ENCODE assay signal across 9 cellular contexts in the genomic region with DNA sequence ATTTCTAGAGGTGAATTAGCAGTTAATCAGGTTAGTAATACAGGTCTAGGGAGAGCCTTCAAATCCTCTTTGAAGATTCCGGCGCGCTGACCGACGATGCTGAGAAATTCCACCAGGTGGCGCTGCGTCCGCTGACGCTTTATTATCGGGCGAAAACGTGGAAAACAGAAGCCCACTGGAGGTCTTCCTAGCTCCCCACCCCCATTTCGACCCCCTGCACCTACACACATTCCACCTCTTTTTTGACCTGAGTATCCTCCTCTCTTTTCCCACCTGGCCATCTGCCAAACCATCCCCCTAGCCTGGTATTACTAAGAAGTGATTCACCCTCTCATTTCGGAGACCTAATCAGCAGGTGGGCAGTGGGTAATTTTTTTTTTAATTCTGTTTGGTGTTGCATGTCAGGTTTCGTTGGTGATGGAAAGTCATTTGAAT.
DNase-seq lines count a peak whose midpoint lies in the region; ATAC-seq, FAIRE-seq and TF ChIP-seq lines count a peak whose summit lies in the region.
"Had no signal": no experiment of that assay in that cellular context is flagged by ENCODE, and none has a peak within 500 bp of the region (broad histone marks: within the 10 kb centered on the region; RNA-seq: fewer than 3 reads in every experiment).

No MANE protein-coding gene starts in this region.

- FAIRE-seq in pancreas (lab: Jason Lieb, UNC) (no peak), urothelium cell line (lab: Jason Lieb, UNC) (no peak)

- peaks cover 19% of the 10 kb centered on the region for H3K4me1 Mint-ChIP-seq in glutamatergic neuron (ENCODE audit: low read depth, unreplicated experiment)

- no peaks in the 10 kb centered on the region for H3K36me3 ChIP-seq in GM23248 (ENCODE audit: low read depth)
- H3K36me3 ChIP-seq in PC-3 (ENCODE audit: low read depth, low read length): no peaks in the 10 kb centered on the region
- no peaks in the 10 kb centered on the region for H3K36me3 ChIP-seq in pancreas

- intact Hi-C loops in PC-3 (cut with micrococcal nuclease): loop anchor here (1.0 to 5.0 kb wide), 8 partner anchors 20 to 302 kb away; partner anchors contain the start of gene RIN2
- intact Hi-C loops in pancreas (cut with DNase I): loop anchor here in 2 of 3 donors (10.0 kb wide), 3 partner anchors 52 to 302 kb away; no protein-coding TSS in a partner anchor

- ATAC-seq in PC-3 (peak; percentile 53), pancreas (peak; percentile 56 to 85 (median 80))

- TF ChIP-seq CTCF in AG09319 (IDR thresholded peaks at IDR 0.05; ENCODE audit: low read depth, low read length): peak; percentile 90
- peak; percentile 98 for TF ChIP-seq CTCF in PC-3 (conservative IDR thresholded peaks at IDR 0.05; ENCODE audit: low read depth, low read length)
- peak; percentile 98 for TF ChIP-seq CTCF in glutamatergic neuron (IDR thresholded peaks at IDR 0.05; ENCODE audit: partially characterized antibody, unreplicated experiment)
- TF ChIP-seq CTCF in pancreas (IDR thresholded peaks at IDR 0.05): peak; percentile 84 to 91 (median 86)

- no TSS peak for BruUV-seq in PC-3 (replicated peaks; lab: Mats Ljungman, UMichigan)

- H3K4me1 ChIP-seq in GM23248 (ENCODE audit: insufficient read depth) (peaks cover 21% of the 10 kb centered on the region), PC-3 (ENCODE audit: insufficient read depth, low read length) (peaks cover 46% of the 10 kb centered on the region), pancreas (no peaks in the 10 kb centered on the region)

- 8 to 10% methylated on average over 15 of the region's 15 CpGs for WGBS in GM23248 (ENCODE audit: low coverage in 1 of 2, low lambda C conversion rate in 2 of 2, missing lambda C conversion rate in 2 of 2), 2 experiments
- 3% methylated on average over 15 of the region's 15 CpGs for WGBS in pancreas, 2 donors

- H3K9ac ChIP-seq in GM23248 (no peak overlapping the region), PC-3 (ENCODE audit: low read length) (peak overlapping the region; percentile 55)

- H3K4me2 ChIP-seq in GM23248 (ENCODE audit: unreplicated experiment) (peak overlapping the region; percentile 86), PC-3 (ENCODE audit: low read length) (peak overlapping the region; percentile 72)

- H3K4me3 ChIP-seq in GM23248 (peak overlapping the region; percentile 59), PC-3 (ENCODE audit: low read length) (peak overlapping the region; percentile 37), pancreas (no peak overlapping the region)
- H3K4me3 ChIP-seq: skin epidermis had no signal

- no peaks in the 10 kb centered on the region for H3K79me2 ChIP-seq in GM23248 (ENCODE audit: insufficient read depth)
- H3K79me2 ChIP-seq in PC-3 (ENCODE audit: low read length): no peaks in the 10 kb centered on the region

- H3K9me2 ChIP-seq in GM23248 (ENCODE audit: insufficient read depth) (no peaks in the 10 kb centered on the region), PC-3 (replicated peaks; ENCODE audit: low read length) (no peaks in the 10 kb centered on the region)

- H3K4me3 Mint-ChIP-seq in glutamatergic neuron (ENCODE audit: unreplicated experiment): no peak overlapping the region

- POLR2A ChIA-PET in PC-3 (lab: Charles Lee; ENCODE audit: unreplicated experiment): no interaction called here

- in situ Hi-C loops in GM23248 (cut with MboI): loop anchor here (25.0 kb wide), 1 partner anchor 545 kb away; no protein-coding TSS in a partner anchor

- H4K20me1 ChIP-seq in GM23248 (ENCODE audit: insufficient read depth): no peaks in the 10 kb centered on the region
- no peaks in the 10 kb centered on the region for H4K20me1 ChIP-seq in PC-3 (ENCODE audit: low read length)

- H3K27me3 ChIP-seq in GM23248 (replicated peaks; ENCODE audit: insufficient read depth): no peaks in the 10 kb centered on the region
- H3K27me3 ChIP-seq in PC-3 (ENCODE audit: low read length): no peaks in the 10 kb centered on the region
- H3K27me3 ChIP-seq in pancreas: no peaks in the 10 kb centered on the region

- H3K27me3 Mint-ChIP-seq in glutamatergic neuron (ENCODE audit: unreplicated experiment): peaks cover 3% of the 10 kb centered on the region

- H3K27ac Mint-ChIP-seq in glutamatergic neuron (ENCODE audit: unreplicated experiment): no peak overlapping the region

- no peaks in the 10 kb centered on the region for H3K9me3 ChIP-seq in GM23248 (ENCODE audit: low read depth)
- H3K9me3 ChIP-seq in PC-3 (ENCODE audit: low read length): no peaks in the 10 kb centered on the region
- no peaks in the 10 kb centered on the region for H3K9me3 ChIP-seq in pancreas

- H2AFZ ChIP-seq in GM23248: no peak overlapping the region
- H2AFZ ChIP-seq in PC-3 (ENCODE audit: low read length): peak overlapping the region; percentile 9; the same call in 1 of the 2 replicates

- CTCF ChIA-PET in PC-3 (lab: Charles Lee): interaction anchor here (0.6 to 1.0 kb wide), 2 partner anchors 64 to 302 kb away, joined by 4 read pairs; no protein-coding TSS in a partner anchor

- peaks cover 2% of the 10 kb centered on the region for H3K9me3 Mint-ChIP-seq in glutamatergic neuron (ENCODE audit: unreplicated experiment)

- peaks cover 5% of the 10 kb centered on the region for H3K36me3 Mint-ChIP-seq in glutamatergic neuron (ENCODE audit: unreplicated experiment)

- H3K27ac ChIP-seq in GM23248 (no peak overlapping the region), PC-3 (ENCODE audit: low read length) (peak overlapping the region; percentile 86), pancreas (no peak overlapping the region)
- H3K27ac ChIP-seq: skin epidermis had no signal

- DNase-seq in AG09319 (ENCODE audit: extremely low read depth, low read depth): no peak
- DNase-seq in GM23248: peak; percentile 58
- DNase-seq in PC-3: peak; percentile 82
- peak; percentile 2 for DNase-seq in activated effector memory CD4-positive, alpha-beta T cell treated with Interleukin-2 at 50 U/mL for 16 hours
- peak; percentile 82 for DNase-seq in glutamatergic neuron
- peak; percentile 18 to 89 (median 56) for DNase-seq in pancreas
- DNase-seq in urothelium cell line (ENCODE audit: low spot score): peak; percentile 57
- DNase-seq in NCI-H524 treated with DMSO at 0.1 percent for 48 hours (lab: John Stamatoyannopoulos, UW): no peak

- H3F3A ChIP-seq in GM23248 (ENCODE audit: insufficient read depth) (peaks cover 5% of the 10 kb centered on the region; the same call in 1 of the 2 replicates), PC-3 (ENCODE audit: low read length, unreplicated experiment) (no peaks in the 10 kb centered on the region)

Comparison
In these comparisons a context has a peak if more than half of its experiments do, and no peak if none do; other contexts are left out.
1. DNase-seq: peak in GM23248 (single experiment), PC-3 (single experiment), activated effector memory CD4-positive, alpha-beta T cell treated with Interleukin-2 at 50 U/mL for 16 hours (single experiment), glutamatergic neuron (single experiment), pancreas (6 of 6) and urothelium cell line (single experiment); none in AG09319 (single experiment) and NCI-H524 treated with DMSO at 0.1 percent for 48 hours (single experiment).
2. H3K4me3 ChIP-seq: peak in GM23248 (single experiment) and PC-3 (single experiment); none in pancreas (0 of 4).
3. Peak in every context shown above with its lines, with median percentiles within 50 percentile points of each other: CTCF ChIP-seq.